19 cellular contexts compared by ENCODE assay signal in the genomic region with DNA sequence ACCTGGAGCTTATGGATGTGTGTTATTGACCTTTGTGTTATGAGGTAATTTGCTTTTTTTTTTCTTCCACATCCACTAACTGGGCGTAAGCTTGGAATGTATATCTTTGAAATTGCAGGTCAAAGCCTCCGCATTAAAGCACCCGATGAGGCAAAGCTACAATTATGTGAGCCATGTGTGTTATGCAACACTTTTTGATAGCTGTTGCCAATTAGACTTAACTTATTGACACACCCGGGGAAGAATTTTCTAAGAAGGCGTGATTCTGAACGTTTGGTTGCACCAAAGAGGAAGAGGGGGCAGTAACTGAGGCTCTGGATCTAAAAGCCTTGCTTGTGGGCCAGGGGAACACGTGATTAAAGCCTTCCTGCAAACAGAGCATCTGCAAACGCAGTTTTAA. TPM values are rescaled to one million over a fixed set of nuclear protein-coding genes. Genes with fewer than 3 reads are reported as not detected.
A peak's percentile ranks its signal among the peaks of the same experiment; 100 is the strongest.
DNase-seq lines count a peak whose midpoint lies in the region; ATAC-seq and TF ChIP-seq lines count a peak whose summit lies in the region.
"Had no signal": no experiment of that assay in that cellular context is flagged by ENCODE, and none has a peak within 500 bp of the region (broad histone marks: within the 10 kb centered on the region; RNA-seq: fewer than 3 reads in every experiment).

No MANE protein-coding gene starts in this region.

- CTCF ChIA-PET in CD8-positive, alpha-beta memory T cell (lab: Charles Lee): no interaction called here

- peak overlapping the region; percentile 23 for H3K4me2 ChIP-seq in hepatocyte

- no peaks in the 10 kb centered on the region for H4K20me1 ChIP-seq in hepatocyte (ENCODE audit: insufficient read depth, poor library complexity, severe bottlenecking)

- no peaks in the 10 kb centered on the region for H3K4me1 Mint-ChIP-seq in CD8-positive, alpha-beta memory T cell
- H3K4me1 Mint-ChIP-seq: CD4-positive, CD25-positive, alpha-beta regulatory T cell had no signal

- H3K9me2 ChIP-seq in hepatocyte (replicated peaks; ENCODE audit: insufficient read depth): no peaks in the 10 kb centered on the region

- H3K9me3 Mint-ChIP-seq in CD8-positive, alpha-beta memory T cell: no peaks in the 10 kb centered on the region
- H3K9me3 Mint-ChIP-seq: H9 had no signal

- 53% methylated on average over 8 of the region's 8 CpGs for WGBS in hepatocyte (ENCODE audit: low lambda C conversion rate, missing lambda C conversion rate)

- no peaks in the 10 kb centered on the region for H3K9me3 ChIP-seq in adipocyte (ENCODE audit: control insufficient read depth, low read length)
- H3K9me3 ChIP-seq in hepatocyte (ENCODE audit: low read depth): no peaks in the 10 kb centered on the region
- H3K9me3 ChIP-seq in skeletal muscle tissue (ENCODE audit: control insufficient read depth in 3 of 3, low read length in 3 of 3): no peaks in the 10 kb centered on the region
- no peaks in the 10 kb centered on the region for H3K9me3 ChIP-seq in CD8-positive, alpha-beta memory T cell (ENCODE audit: low read length)

- peaks cover 0 to 4% (median 2%) of the 10 kb centered on the region in 3 donors for H3K36me3 Mint-ChIP-seq in CD8-positive, alpha-beta memory T cell

- DNase-seq in HPDE6-E6E7 (ENCODE audit: extremely low spot score) (peak; percentile 20), adipocyte (ENCODE audit: low read depth) (peak; percentile 4), hepatocyte (ENCODE audit: low spot score) (peak; percentile 40), islet precursor cell (no peak), germinal center (ENCODE audit: low spot score) (no peak)
- no peak for DNase-seq in CD8-positive, alpha-beta memory T cell
- DNase-seq: CD4-positive, CD25-positive, alpha-beta regulatory T cell; GF-D8; glutamatergic neuron; H9; NCI-H1105 treated with DMSO at 0.1 percent for 48 hours; NCI-H510A treated with DMSO at 0.1 percent for 48 hours; Right ventricle myocardium superior; T-helper 9 cell had no signal

- no peak for TF ChIP-seq CTCF in hepatocyte (IDR thresholded peaks at IDR 0.05; ENCODE audit: poor library complexity)

- H2AFZ ChIP-seq in hepatocyte: no peak overlapping the region

- no peak overlapping the region for H3K27ac Mint-ChIP-seq in CD8-positive, alpha-beta memory T cell
- H3K27ac Mint-ChIP-seq: CD4-positive, CD25-positive, alpha-beta regulatory T cell; H9 had no signal

- H3K27me3 Mint-ChIP-seq in CD8-positive, alpha-beta memory T cell: peaks cover 4 to 24% of the 10 kb centered on the region in 2 donors

- H3K4me1 ChIP-seq in adipocyte (ENCODE audit: control insufficient read depth, insufficient read depth, low read length) (peaks cover 8% of the 10 kb centered on the region), hepatocyte (ENCODE audit: insufficient read depth) (peaks cover 6% of the 10 kb centered on the region), skeletal muscle tissue (ENCODE audit: control insufficient read depth in 3 of 3, insufficient read depth in 3 of 3, low read length in 3 of 3) (peaks cover 4 to 11% (median 6%) of the 10 kb centered on the region in 3 donors)
- no peaks in the 10 kb centered on the region for H3K4me1 ChIP-seq in CD8-positive, alpha-beta memory T cell (ENCODE audit: insufficient read depth, low read length)

- POLR2A ChIA-PET in CD8-positive, alpha-beta memory T cell (lab: Charles Lee): no interaction called here

- ATAC-seq in GM19397 (IDR thresholded peaks at IDR 0.05; ENCODE audit: unreplicated experiment): no peak
- ATAC-seq: left lobe of liver had no signal

- peak overlapping the region; percentile 75 for H3K27ac ChIP-seq in hepatocyte
- H3K27ac ChIP-seq in skeletal muscle tissue (ENCODE audit: low read depth, low read length): no peak overlapping the region
- H3K27ac ChIP-seq in CD8-positive, alpha-beta memory T cell (ENCODE audit: low read depth, low read length): no peak overlapping the region

- H3K36me3 ChIP-seq in adipocyte (ENCODE audit: control insufficient read depth, insufficient read depth, low read length, severe bottlenecking) (no peaks in the 10 kb centered on the region), hepatocyte (replicated peaks; ENCODE audit: insufficient read depth, low read depth) (no peaks in the 10 kb centered on the region), skeletal muscle tissue (ENCODE audit: control insufficient read depth in 3 of 3, insufficient read depth in 3 of 3, low read length in 3 of 3) (no peaks in the 10 kb centered on the region)
- H3K36me3 ChIP-seq in CD8-positive, alpha-beta memory T cell (ENCODE audit: insufficient read depth, low read length): no peaks in the 10 kb centered on the region

- H3K27me3 ChIP-seq in adipocyte (replicated peaks; ENCODE audit: control insufficient read depth, insufficient read depth, low read length): no peaks in the 10 kb centered on the region
- no peaks in the 10 kb centered on the region for H3K27me3 ChIP-seq in hepatocyte
- no peaks in the 10 kb centered on the region for H3K27me3 ChIP-seq in skeletal muscle tissue (ENCODE audit: control insufficient read depth in 3 of 3, insufficient read depth in 3 of 3, low read length in 3 of 3)
- H3K27me3 ChIP-seq in CD8-positive, alpha-beta memory T cell (ENCODE audit: insufficient read depth, low read length, poor library complexity, severe bottlenecking): no peaks in the 10 kb centered on the region

- H3K4me3 ChIP-seq in adipocyte (ENCODE audit: low read length): no peak overlapping the region
- H3K4me3 ChIP-seq in hepatocyte: no peak overlapping the region
- no peak overlapping the region for H3K4me3 ChIP-seq in skeletal muscle tissue (ENCODE audit: low read length in 3 of 3)
- H3K4me3 ChIP-seq in CD8-positive, alpha-beta memory T cell (ENCODE audit: low read length): no peak overlapping the region

- H3K79me2 ChIP-seq in hepatocyte: no peaks in the 10 kb centered on the region

- no peak overlapping the region for H3K4me3 Mint-ChIP-seq in CD8-positive, alpha-beta memory T cell
- H3K4me3 Mint-ChIP-seq: CD4-positive, CD25-positive, alpha-beta regulatory T cell; H9 had no signal

- H3K9ac ChIP-seq in adipocyte (ENCODE audit: low read length): peak overlapping the region; percentile 49
- H3K9ac ChIP-seq in skeletal muscle tissue (ENCODE audit: low read depth in 1 of 3, low read length in 3 of 3): peak overlapping the region in 2 of 3 donors; percentile 34 to 41

RNA-seq across cellular contexts. Expression of a gene that starts 0.6 kb away (rescaled TPM):
- 0.50 and 4.4 TPM in 2 replicates for total RNA-seq in hepatocyte
- not detected in 2 replicates for polyA plus RNA-seq in hepatocyte
- 1.0 TPM for total RNA-seq in skeletal muscle tissue
- total RNA-seq in CD8-positive, alpha-beta memory T cell: under 1 TPM; 0.27 to 0.39 TPM
- polyA plus RNA-seq in CD8-positive, alpha-beta memory T cell: not detected
- total RNA-seq: HT-29, left lobe of liver, Right ventricle myocardium superior had no signal

RNA-seq across cellular contexts. Expression of a gene that starts 2.7 kb away (rescaled TPM):
- total RNA-seq in hepatocyte (9.4 and 10.3 TPM in 2 replicates), skeletal muscle tissue (0.52 TPM)
- polyA plus RNA-seq in hepatocyte: 5.1 and 7.0 TPM in 2 replicates
- not detected for total RNA-seq in CD8-positive, alpha-beta memory T cell
- polyA plus RNA-seq in CD8-positive, alpha-beta memory T cell: not detected
- polyA plus RNA-seq: CD4-positive, CD25-positive, alpha-beta regulatory T cell; neural cell had no signal

RNA-seq across cellular contexts. Expression of a gene that starts 8.8 kb away (rescaled TPM):
- total RNA-seq in hepatocyte (23.9 and 30.8 TPM in 2 replicates), skeletal muscle tissue (9.4 TPM)
- 39.1 and 64.5 TPM in 2 replicates for polyA plus RNA-seq in hepatocyte
- 1 to 10 TPM in 1 of 2 experiments, under 1 TPM in 1; 0.84 to 1.1 TPM for total RNA-seq in CD8-positive, alpha-beta memory T cell
- polyA plus RNA-seq in CD8-positive, alpha-beta memory T cell: 0.17 TPM
- polyA plus RNA-seq: CD4-positive, CD25-positive, alpha-beta regulatory T cell had no signal

RNA-seq across cellular contexts. Expression of a gene that starts 59.7 kb away (rescaled TPM):
- 37.5 and 44.3 TPM in 2 replicates for total RNA-seq in hepatocyte
- polyA plus RNA-seq in hepatocyte: 81.7 and 84.6 TPM in 2 replicates
- 13.0 TPM for total RNA-seq in skeletal muscle tissue
- 10 to 100 TPM; 38.4 to 40.8 TPM for total RNA-seq in CD8-positive, alpha-beta memory T cell
- polyA plus RNA-seq in CD8-positive, alpha-beta memory T cell: 11.6 TPM

Comparison
In these comparisons a context has a peak if more than half of its experiments do, and no peak if none do; other contexts are left out.
1. DNase-seq: peak in HPDE6-E6E7 (single experiment), adipocyte (single experiment) and hepatocyte (single experiment); none in islet precursor cell (single experiment), germinal center (single experiment) and CD8-positive, alpha-beta memory T cell (0 of 5).